19 cellular contexts compared by ENCODE assay signal in genomic region chr9:6708732-6709131, GRCh38. TPM values are rescaled to one million over a fixed set of nuclear protein-coding genes. Genes with fewer than 3 reads are reported as not detected.
DNase-seq lines count a peak whose midpoint lies in the region; ATAC-seq and TF ChIP-seq lines count a peak whose summit lies in the region.
"Had no signal": no experiment of that assay in that cellular context is flagged by ENCODE, and none has a peak within 500 bp of the region (broad histone marks: within the 10 kb centered on the region; RNA-seq: fewer than 3 reads in every experiment).

No MANE protein-coding gene starts in this region.

- no peak overlapping the region for H3K9ac ChIP-seq in HCT116 (ENCODE audit: low read length)
- H3K9ac ChIP-seq: KMS-11 had no signal

- TF ChIP-seq POLR2A in HCT116 (IDR thresholded peaks at IDR 0.05; ENCODE audit: borderline replicate concordance, extremely low read depth, insufficient read depth, insufficient read length): no peak

- RAD21 ChIA-PET in HCT116 (lab: Charles Lee; ENCODE audit: low non-redundant PET in 1 of 2, low total read pairs in 2 of 2, uncharacterized antibody in 2 of 2, unreplicated experiment in 2 of 2): no interaction called here

- H3K4me1 ChIP-seq in HCT116 (ENCODE audit: control insufficient read depth in 1 of 2, insufficient read depth in 2 of 2, low read length in 2 of 2): no peaks in the 10 kb centered on the region
- peaks cover 7% of the 10 kb centered on the region for H3K4me1 ChIP-seq in OCI-LY7 (ENCODE audit: insufficient read depth, low read length, poor library complexity, severe bottlenecking)
- H3K4me1 ChIP-seq: Caco-2, SJCRH30 had no signal

- H3K27me3 Mint-ChIP-seq in activated T-cell treated with anti-CD3 and anti-CD28 coated beads, Interleukin-2, amount 50 U/mL, for 24 hours: no peaks in the 10 kb centered on the region
- H3K27me3 Mint-ChIP-seq: T-helper 17 cell had no signal

- peaks cover 4% of the 10 kb centered on the region for H3K36me3 Mint-ChIP-seq in activated T-cell treated with anti-CD3 and anti-CD28 coated beads, Interleukin-2, amount 50 U/mL, for 24 hours (ENCODE audit: low read depth)

- H3K36me3 ChIP-seq in HCT116 (ENCODE audit: control insufficient read depth in 1 of 2, insufficient read depth in 2 of 2, low read length in 2 of 2): no peaks in the 10 kb centered on the region
- no peaks in the 10 kb centered on the region for H3K36me3 ChIP-seq in OCI-LY7 (ENCODE audit: insufficient read depth, low read length)
- H3K36me3 ChIP-seq: SJCRH30 had no signal

- no peaks in the 10 kb centered on the region for H3K9me2 ChIP-seq in HCT116 (ENCODE audit: insufficient read depth)
- H3K9me2 ChIP-seq in OCI-LY7 (ENCODE audit: insufficient read depth, low read length): no peaks in the 10 kb centered on the region

- H3K79me2 ChIP-seq in HCT116 (ENCODE audit: insufficient read depth, low read length): no peaks in the 10 kb centered on the region
- H3K79me2 ChIP-seq in OCI-LY7 (ENCODE audit: insufficient read depth, low read depth, low read length): no peaks in the 10 kb centered on the region

- POLR2A ChIA-PET in HCT116 (lab: Charles Lee) (no interaction called here), OCI-LY7 (lab: Charles Lee) (interaction anchor here (0.7 kb wide), 1 partner anchor 1280 kb away, joined by 7 read pairs; no protein-coding TSS in a partner anchor)

- H3K4me3 Mint-ChIP-seq in activated T-cell treated with anti-CD3 and anti-CD28 coated beads, Interleukin-2, amount 50 U/mL, for 24 hours: no peak overlapping the region
- H3K4me3 Mint-ChIP-seq: T-helper 17 cell had no signal

- TF ChIP-seq CTCF in HCT116 (IDR thresholded peaks at IDR 0.05 in 2 of 3, conservative IDR thresholded peaks at IDR 0.05 in 1 of 3; ENCODE audit: borderline replicate concordance in 1 of 3, insufficient read depth in 1 of 3, low read depth in 2 of 3, low read length in 2 of 3): no peak
- TF ChIP-seq CTCF in OCI-LY7 (conservative IDR thresholded peaks at IDR 0.05; ENCODE audit: low read length): no peak

- DNase-seq in HCT116 (ENCODE audit: low read depth, low spot score): peak; percentile 12
- DNase-seq in M059J (ENCODE audit: low read depth): peak; percentile 26
- peak; percentile 46 for DNase-seq in OCI-LY7 (ENCODE audit: low spot score)
- peak; percentile 16 for DNase-seq in left kidney (ENCODE audit: low read depth, low spot score)
- no peak for DNase-seq in activated T-cell treated with anti-CD3 and anti-CD28 coated beads, Interleukin-2, amount 50 U/mL, for 24 hours
- DNase-seq: Caco-2, DMS53, HCEC 1CT, MM.1S, NCI-H1436 treated with DMSO at 0.1 percent for 48 hours, NCI-H2081, NCI-H2227 treated with DMSO at 0.1 percent for 48 hours, NCI-H524, RPMI8226, SJCRH30, T-helper 17 cell had no signal

- intact Hi-C loops in HCT116 (cut with micrococcal nuclease) (no loop called here), OCI-LY7 (cut with micrococcal nuclease; ENCODE audit: unreplicated experiment) (no loop called here)

- H4K20me1 ChIP-seq in HCT116 (ENCODE audit: insufficient read depth) (no peaks in the 10 kb centered on the region), OCI-LY7 (ENCODE audit: insufficient read depth, low read length) (no peaks in the 10 kb centered on the region)

- H2AFZ ChIP-seq in HCT116 (ENCODE audit: low read depth, low read length, poor library complexity, severe bottlenecking): no peak overlapping the region
- H2AFZ ChIP-seq in OCI-LY7 (ENCODE audit: low read length): no peak overlapping the region

- TF ChIP-seq RAD21 in HCT116 (IDR thresholded peaks at IDR 0.05; ENCODE audit: low read depth): no peak

- no peak overlapping the region for H3K27ac ChIP-seq in HCT116 (ENCODE audit: low read depth, low read length)
- H3K27ac ChIP-seq in OCI-LY7 (ENCODE audit: low read depth, low read length, poor library complexity, severe bottlenecking): no peak overlapping the region
- H3K27ac ChIP-seq: KMS-11, SJCRH30 had no signal

- H3K4me2 ChIP-seq in HCT116 (ENCODE audit: low read length): no peak overlapping the region
- H3K4me2 ChIP-seq in OCI-LY7 (ENCODE audit: low read length): no peak overlapping the region
- H3K4me2 ChIP-seq: KMS-11 had no signal

- no peak for ATAC-seq in HCT116
- ATAC-seq in GM21515 (IDR thresholded peaks at IDR 0.05; ENCODE audit: unreplicated experiment): no peak
- no peak for ATAC-seq in HG02610 (IDR thresholded peaks at IDR 0.05; ENCODE audit: unreplicated experiment)
- ATAC-seq: T-helper 17 cell had no signal

- peaks cover 3% of the 10 kb centered on the region for H3K9me3 Mint-ChIP-seq in activated T-cell treated with anti-CD3 and anti-CD28 coated beads, Interleukin-2, amount 50 U/mL, for 24 hours

- H3K4me3 ChIP-seq in HCT116 (replicated peaks in 1 of 2; ENCODE audit: low read depth in 1 of 2, low read length in 2 of 2) (no peak overlapping the region), OCI-LY7 (ENCODE audit: low read depth, low read length, poor library complexity, severe bottlenecking) (no peak overlapping the region)
- H3K4me3 ChIP-seq: SJCRH30 had no signal

- CTCF ChIA-PET in HCT116 (lab: Charles Lee): no interaction called here
- CTCF ChIA-PET in OCI-LY7 (lab: Charles Lee; ENCODE audit: unreplicated experiment): no interaction called here

- no peaks in the 10 kb centered on the region for H3K27me3 ChIP-seq in HCT116 (ENCODE audit: insufficient read depth, low read length)
- H3K27me3 ChIP-seq: SJCRH30 had no signal

- BruUV-seq in HCT116 (replicated peaks; lab: Mats Ljungman, UMichigan): no TSS peak
- no TSS peak for BruUV-seq in OCI-LY7 (replicated peaks; lab: Mats Ljungman, UMichigan)

- no peak overlapping the region for H3K27ac Mint-ChIP-seq in activated T-cell treated with anti-CD3 and anti-CD28 coated beads, Interleukin-2, amount 50 U/mL, for 24 hours
- H3K27ac Mint-ChIP-seq: T-helper 17 cell had no signal

- H3K9me3 ChIP-seq in HCT116 (ENCODE audit: control insufficient read depth in 1 of 2, insufficient read depth in 1 of 2, low read depth in 1 of 2, low read length in 2 of 2) (peaks cover 3% of the 10 kb centered on the region in 2 experiments; a peak in 1 of 4 replicates), OCI-LY7 (ENCODE audit: low read length) (peaks cover 14% of the 10 kb centered on the region; the same call in 1 of the 2 replicates)
- H3K9me3 ChIP-seq: Caco-2, SJCRH30 had no signal

- peaks cover 10% of the 10 kb centered on the region for H3K4me1 Mint-ChIP-seq in activated T-cell treated with anti-CD3 and anti-CD28 coated beads, Interleukin-2, amount 50 U/mL, for 24 hours (ENCODE audit: low read depth)

TF ChIP-seq in HCT116, 20 proteins besides CTCF, POLR2A, EP300 and RAD21:
- TF ChIP-seq ELF1 (IDR thresholded peaks at IDR 0.05; ENCODE audit: borderline replicate concordance, low read depth): no peak
- TF ChIP-seq CBX3 (IDR thresholded peaks at IDR 0.05; ENCODE audit: low read depth): peak; percentile 54; the same call in 1 of the 2 replicates
- TF ChIP-seq JUND (IDR thresholded peaks at IDR 0.05): no peak
TF ChIP-seq in HCT116: peak in this region for 1.

RNA-seq across cellular contexts. Expression of gene KDM4C, which starts 49.0 kb away (rescaled TPM):
- 16.8 TPM for total RNA-seq in HCT116 (2021; ENCODE audit: unreplicated experiment)
- 13.6 and 16.7 TPM in 2 replicates for polyA plus RNA-seq in HCT116 (2012)
- total RNA-seq in M059J (2014; rRNA removed; shearing (Covaris generic)): 17.7 and 17.8 TPM in 2 replicates
- total RNA-seq in OCI-LY7 (2014; rRNA removed; shearing (Covaris generic)): 51.5 and 57.9 TPM in 2 replicates
- 60.2 and 60.3 TPM in 2 replicates for total RNA-seq in OCI-LY7 (2022)
